28 cellular contexts compared by ENCODE assay signal in the genomic region with DNA sequence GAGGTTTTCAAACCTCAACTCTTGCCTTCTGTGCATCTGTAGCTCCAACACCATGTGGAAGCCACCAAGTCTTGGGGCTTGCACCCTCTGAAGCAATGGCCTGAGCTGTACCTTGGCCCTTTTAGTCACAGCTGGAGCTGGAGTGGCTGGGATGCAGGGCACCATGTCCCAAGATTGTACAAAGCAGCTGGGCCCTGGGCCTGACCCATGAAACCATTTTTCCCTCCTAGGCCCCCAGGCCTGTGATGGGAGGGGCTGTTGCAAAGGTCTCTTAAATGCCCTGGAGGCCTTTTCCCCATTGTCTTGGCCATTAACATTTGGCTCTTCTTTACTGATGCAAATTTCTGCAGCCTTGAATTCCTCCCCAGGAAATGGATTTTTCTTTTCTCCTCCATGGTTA. TPM values are rescaled to one million over a fixed set of nuclear protein-coding genes. Genes with fewer than 3 reads are reported as not detected.
"Had no signal": no experiment of that assay in that cellular context is flagged by ENCODE, and none has a peak within 500 bp of the region (broad histone marks: within the 10 kb centered on the region; RNA-seq: fewer than 3 reads in every experiment).

No MANE protein-coding gene starts in this region.

- DNase-seq: activated CD4-positive, alpha-beta T cell treated with anti-CD3 and anti-CD28 coated beads for 1 hour; activated CD4-positive, alpha-beta T cell treated with anti-CD3 and anti-CD28 coated beads for 4 hours; activated CD4-positive, alpha-beta T cell treated with anti-CD3 and anti-CD28 coated beads, Interleukin-2, amount 10 ng/mL, durations not matched to agents 7 days and 5 days; activated CD4-positive, alpha-beta T cell treated with anti-CD3 and anti-CD28 coated beads, Interleukin-2, amount 50 U/mL, for 4 hours; activated CD8-positive, alpha-beta memory T cell treated with anti-CD3 and anti-CD28 coated beads for 24 hours; activated CD8-positive, alpha-beta T cell treated with anti-CD3 and anti-CD28 coated beads for 36 hours; activated effector memory CD4-positive, alpha-beta T cell treated with Interleukin-2 at 50 U/mL for 16 hours; activated gamma-delta T cell treated with Interleukin-2 at 50 U/mL for 16 hours; activated naive CD4-positive, alpha-beta T cell treated with anti-CD3 and anti-CD28 coated beads, Interleukin-2, amount 50 U/mL, for 16 hours; activated naive CD4-positive, alpha-beta T cell treated with Interleukin-2 at 50 U/mL for 16 hours; activated T-cell treated with anti-CD3 and anti-CD28 coated beads, Interleukin-2, amount 50 U/mL, for 4 hours; amniotic stem cell; anterior cingulate cortex; brain microvascular endothelial cell; cortex of kidney; dermis blood vessel endothelial cell; effector CD4-positive, alpha-beta T cell; effector memory CD8-positive, alpha-beta T cell; erythroblast; foreskin keratinocyte; gastrocnemius medialis; glutamatergic neuron; heart left ventricle; T-helper 1 cell; T-helper 17 cell had no signal

- ATAC-seq: activated CD8-positive, alpha-beta T cell treated with anti-CD3 and anti-CD28 coated beads for 36 hours; activated T-cell treated with anti-CD3 and anti-CD28 coated beads, Interleukin-2, amount 50 U/mL, for 4 hours; activated T-helper 17 cell treated with anti-CD3 and anti-CD28 coated beads, Interleukin-2, amount 50 U/mL, for 72 hours; effector memory CD8-positive, alpha-beta T cell; foreskin keratinocyte; gastrocnemius medialis; heart left ventricle; T-helper 17 cell had no signal

- H3K9me3 ChIP-seq: esophagus muscularis mucosa, gastrocnemius medialis had no signal

- H3K4me1 ChIP-seq: foreskin keratinocyte, gastrocnemius medialis had no signal

- H3K4me3 ChIP-seq: esophagus muscularis mucosa, gastrocnemius medialis, heart left ventricle had no signal

- H3K27me3 ChIP-seq: brain microvascular endothelial cell, esophagus muscularis mucosa, foreskin keratinocyte, gastrocnemius medialis, heart left ventricle had no signal

- H3K27ac ChIP-seq: brain microvascular endothelial cell, esophagus muscularis mucosa, foreskin keratinocyte, gastrocnemius medialis, heart left ventricle had no signal

- H3K4me1 Mint-ChIP-seq: activated CD4-positive, alpha-beta T cell treated with anti-CD3 and anti-CD28 coated beads, Interleukin-2, amount 10 ng/mL, durations not matched to agents 7 days and 5 days; activated T-helper 17 cell treated with anti-CD3 and anti-CD28 coated beads, Interleukin-2, amount 50 U/mL, for 72 hours; T-helper 17 cell had no signal

- H3K27ac Mint-ChIP-seq: activated CD4-positive, alpha-beta T cell treated with anti-CD3 and anti-CD28 coated beads, Interleukin-2, amount 10 ng/mL, durations not matched to agents 7 days and 5 days; activated CD8-positive, alpha-beta T cell treated with anti-CD3 and anti-CD28 coated beads for 36 hours; activated naive CD8-positive, alpha-beta T cell; activated T-helper 17 cell treated with anti-CD3 and anti-CD28 coated beads, Interleukin-2, amount 50 U/mL, for 72 hours; effector memory CD8-positive, alpha-beta T cell; T-helper 17 cell had no signal

- H3K4me3 Mint-ChIP-seq: activated CD4-positive, alpha-beta T cell treated with anti-CD3 and anti-CD28 coated beads, Interleukin-2, amount 10 ng/mL, durations not matched to agents 7 days and 5 days; activated CD8-positive, alpha-beta T cell treated with anti-CD3 and anti-CD28 coated beads for 36 hours; activated naive CD8-positive, alpha-beta T cell; activated T-cell treated with anti-CD3 and anti-CD28 coated beads, Interleukin-2, amount 50 U/mL, for 4 hours; activated T-helper 17 cell treated with anti-CD3 and anti-CD28 coated beads, Interleukin-2, amount 50 U/mL, for 72 hours; effector memory CD8-positive, alpha-beta T cell; T-helper 17 cell had no signal

- H3K36me3 ChIP-seq: brain microvascular endothelial cell, esophagus muscularis mucosa, gastrocnemius medialis, heart left ventricle had no signal

RNA-seq across cellular contexts. Expression of gene ENTREP1, which starts 11.8 kb away (rescaled TPM):
- total RNA-seq: activated CD4-positive, alpha-beta T cell treated with anti-CD3 and anti-CD28 coated beads, Interleukin-2, amount 10 ng/mL, durations not matched to agents 7 days and 5 days; activated CD8-positive, alpha-beta T cell treated with anti-CD3 and anti-CD28 coated beads for 36 hours; activated T-helper 17 cell treated with anti-CD3 and anti-CD28 coated beads, Interleukin-2, amount 50 U/mL, for 72 hours had no signal
